In genomic region chr1:116465845-116466685, GRCh38 we compare ENCODE assay signal across 1 cellular context.
TF ChIP-seq lines count a peak whose summit lies in the region.

No MANE protein-coding gene starts in this region.

TF ChIP-seq in HepG2, 621 proteins besides CTCF, POLR2A, EP300 and RAD21 (continued from another document and continues in another):
- TF ChIP-seq ZNF503 (CRISPR knock-in tag; IDR thresholded peaks at IDR 0.05) (peak; percentile 90), PAXIP1 (CRISPR knock-in tag; conservative IDR thresholded peaks at IDR 0.05) (peak; percentile 96), GMEB2 (CRISPR knock-in tag; IDR thresholded peaks at IDR 0.05; ENCODE audit: low read depth) (no peak), SMAD9 (CRISPR knock-in tag; IDR thresholded peaks at IDR 0.05) (no peak), ATF5 (CRISPR knock-in tag; IDR thresholded peaks at IDR 0.05; ENCODE audit: low read depth) (no peak), FOSL2 (CRISPR knock-in tag; IDR thresholded peaks at IDR 0.05) (peak; percentile 67), MEF2D (CRISPR knock-in tag; IDR thresholded peaks at IDR 0.05) (peak; percentile 72), HMGA1 (CRISPR knock-in tag; conservative IDR thresholded peaks at IDR 0.05) (no peak), MXD1 (CRISPR knock-in tag; IDR thresholded peaks at IDR 0.05) (no peak), MIER3 (CRISPR knock-in tag; IDR thresholded peaks at IDR 0.05; ENCODE audit: borderline replicate concordance) (peak; percentile 65; the same call in 1 of the 2 replicates), ZNF792 (CRISPR knock-in tag; IDR thresholded peaks at IDR 0.05) (peak; percentile 63; the same call in 1 of the 2 replicates), ZBTB14 (CRISPR knock-in tag; IDR thresholded peaks at IDR 0.05) (no peak), PAWR (CRISPR knock-in tag; IDR thresholded peaks at IDR 0.05; ENCODE audit: borderline replicate concordance) (no peak), ZNF468 (CRISPR knock-in tag; IDR thresholded peaks at IDR 0.05) (no peak), YEATS4 (CRISPR knock-in tag; IDR thresholded peaks at IDR 0.05; ENCODE audit: borderline replicate concordance) (peak; percentile 67), RFX5 (IDR thresholded peaks at IDR 0.05; ENCODE audit: low read depth, low read length) (no peak), PCBP2 (optimal IDR thresholded peaks at IDR 0.05; ENCODE audit: low read depth, low read length, poor library complexity, severe bottlenecking) (no peak), HMGXB3 (CRISPR knock-in tag; IDR thresholded peaks at IDR 0.05; ENCODE audit: borderline replicate concordance) (peak; percentile 68), ZBTB4 (CRISPR knock-in tag; IDR thresholded peaks at IDR 0.05; ENCODE audit: borderline replicate concordance) (no peak; the same call in 1 of the 2 replicates), ZNF329 (CRISPR knock-in tag; IDR thresholded peaks at IDR 0.05; ENCODE audit: low read depth) (no peak), ZNF512B (CRISPR knock-in tag; IDR thresholded peaks at IDR 0.05; ENCODE audit: borderline replicate concordance) (0 out of 2 replicates have a peak, but pooled peaks have one; percentile 75), ZNF512 (CRISPR knock-in tag; IDR thresholded peaks at IDR 0.05) (no peak), ZNF670 (CRISPR knock-in tag; IDR thresholded peaks at IDR 0.05; ENCODE audit: borderline replicate concordance) (peak; percentile 60; the same call in 1 of the 2 replicates), MTF1 (CRISPR knock-in tag; IDR thresholded peaks at IDR 0.05) (no peak), ZNF280D (CRISPR knock-in tag; IDR thresholded peaks at IDR 0.05) (peak; percentile 69; the same call in 1 of the 2 replicates)
